Comparison of ENCODE assay signal across 1 cellular context in the genomic region with DNA sequence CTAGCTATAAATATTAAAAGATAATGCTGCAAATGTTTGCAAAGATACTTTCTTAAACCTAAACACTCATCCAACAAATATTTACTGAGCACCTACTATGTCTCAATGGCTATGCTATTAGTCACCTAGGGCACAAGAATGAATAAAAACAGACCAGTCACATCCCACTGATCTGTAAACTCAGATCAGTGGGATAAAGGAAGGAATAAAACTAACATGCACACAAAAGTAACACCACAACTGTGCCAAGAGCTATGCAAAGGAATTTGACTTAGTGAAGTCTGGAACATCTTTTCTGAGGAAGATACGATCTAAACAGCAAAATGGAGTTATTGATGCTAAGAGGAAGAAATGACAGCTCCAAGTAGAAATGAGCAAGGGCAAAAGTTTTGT.
TF ChIP-seq lines count a peak whose summit lies in the region.

No MANE protein-coding gene starts in this region.

TF ChIP-seq in HepG2, 621 proteins besides CTCF, POLR2A, EP300 and RAD21:
- TF ChIP-seq MEIS2 (CRISPR knock-in tag; IDR thresholded peaks at IDR 0.05): no peak
- no peak for TF ChIP-seq AHR (CRISPR knock-in tag; IDR thresholded peaks at IDR 0.05)
- TF ChIP-seq, protein P1, sequence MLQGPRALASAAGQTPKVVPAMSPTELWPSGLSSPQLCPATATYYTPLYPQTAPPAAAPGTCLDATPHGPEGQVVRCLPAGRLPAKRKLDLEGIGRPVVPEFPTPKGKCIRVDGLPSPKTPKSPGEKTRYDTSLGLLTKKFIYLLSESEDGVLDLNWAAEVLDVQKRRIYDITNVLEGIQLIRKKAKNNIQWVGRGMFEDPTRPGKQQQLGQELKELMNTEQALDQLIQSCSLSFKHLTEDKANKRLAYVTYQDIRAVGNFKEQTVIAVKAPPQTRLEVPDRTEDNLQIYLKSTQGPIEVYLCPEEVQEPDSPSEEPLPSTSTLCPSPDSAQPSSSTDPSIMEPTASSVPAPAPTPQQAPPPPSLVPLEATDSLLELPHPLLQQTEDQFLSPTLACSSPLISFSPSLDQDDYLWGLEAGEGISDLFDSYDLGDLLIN (CRISPR knock-in tag; IDR thresholded peaks at IDR 0.05; ENCODE audit: borderline replicate concordance): no peak
- TF ChIP-seq RFX1 (IDR thresholded peaks at IDR 0.05): no peak
- TF ChIP-seq ZNF550 (CRISPR knock-in tag; IDR thresholded peaks at IDR 0.05; ENCODE audit: borderline replicate concordance): no peak
- no peak for TF ChIP-seq SALL1 (CRISPR knock-in tag; IDR thresholded peaks at IDR 0.05)
- no peak for TF ChIP-seq GABPA (IDR thresholded peaks at IDR 0.05; ENCODE audit: low read depth, low read length)
- TF ChIP-seq GABPA (CRISPR knock-in tag; IDR thresholded peaks at IDR 0.05; ENCODE audit: low read depth): no peak
- no peak for TF ChIP-seq CENPT (CRISPR knock-in tag; IDR thresholded peaks at IDR 0.05; ENCODE audit: low read depth)
- TF ChIP-seq, protein P2, sequence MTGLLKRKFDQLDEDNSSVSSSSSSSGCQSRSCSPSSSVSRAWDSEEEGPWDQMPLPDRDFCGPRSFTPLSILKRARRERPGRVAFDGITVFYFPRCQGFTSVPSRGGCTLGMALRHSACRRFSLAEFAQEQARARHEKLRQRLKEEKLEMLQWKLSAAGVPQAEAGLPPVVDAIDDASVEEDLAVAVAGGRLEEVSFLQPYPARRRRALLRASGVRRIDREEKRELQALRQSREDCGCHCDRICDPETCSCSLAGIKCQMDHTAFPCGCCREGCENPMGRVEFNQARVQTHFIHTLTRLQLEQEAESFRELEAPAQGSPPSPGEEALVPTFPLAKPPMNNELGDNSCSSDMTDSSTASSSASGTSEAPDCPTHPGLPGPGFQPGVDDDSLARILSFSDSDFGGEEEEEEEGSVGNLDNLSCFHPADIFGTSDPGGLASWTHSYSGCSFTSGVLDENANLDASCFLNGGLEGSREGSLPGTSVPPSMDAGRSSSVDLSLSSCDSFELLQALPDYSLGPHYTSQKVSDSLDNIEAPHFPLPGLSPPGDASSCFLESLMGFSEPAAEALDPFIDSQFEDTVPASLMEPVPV (CRISPR knock-in tag; IDR thresholded peaks at IDR 0.05): no peak
- TF ChIP-seq SALL2 (CRISPR knock-in tag; IDR thresholded peaks at IDR 0.05): no peak
- no peak for TF ChIP-seq RBAK (CRISPR knock-in tag; IDR thresholded peaks at IDR 0.05)
- TF ChIP-seq, protein P3, sequence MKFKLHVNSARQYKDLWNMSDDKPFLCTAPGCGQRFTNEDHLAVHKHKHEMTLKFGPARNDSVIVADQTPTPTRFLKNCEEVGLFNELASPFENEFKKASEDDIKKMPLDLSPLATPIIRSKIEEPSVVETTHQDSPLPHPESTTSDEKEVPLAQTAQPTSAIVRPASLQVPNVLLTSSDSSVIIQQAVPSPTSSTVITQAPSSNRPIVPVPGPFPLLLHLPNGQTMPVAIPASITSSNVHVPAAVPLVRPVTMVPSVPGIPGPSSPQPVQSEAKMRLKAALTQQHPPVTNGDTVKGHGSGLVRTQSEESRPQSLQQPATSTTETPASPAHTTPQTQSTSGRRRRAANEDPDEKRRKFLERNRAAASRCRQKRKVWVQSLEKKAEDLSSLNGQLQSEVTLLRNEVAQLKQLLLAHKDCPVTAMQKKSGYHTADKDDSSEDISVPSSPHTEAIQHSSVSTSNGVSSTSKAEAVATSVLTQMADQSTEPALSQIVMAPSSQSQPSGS (CRISPR knock-in tag; IDR thresholded peaks at IDR 0.05): no peak
- TF ChIP-seq NCOA5 (CRISPR knock-in tag; IDR thresholded peaks at IDR 0.05): no peak
- TF ChIP-seq, protein P4, sequence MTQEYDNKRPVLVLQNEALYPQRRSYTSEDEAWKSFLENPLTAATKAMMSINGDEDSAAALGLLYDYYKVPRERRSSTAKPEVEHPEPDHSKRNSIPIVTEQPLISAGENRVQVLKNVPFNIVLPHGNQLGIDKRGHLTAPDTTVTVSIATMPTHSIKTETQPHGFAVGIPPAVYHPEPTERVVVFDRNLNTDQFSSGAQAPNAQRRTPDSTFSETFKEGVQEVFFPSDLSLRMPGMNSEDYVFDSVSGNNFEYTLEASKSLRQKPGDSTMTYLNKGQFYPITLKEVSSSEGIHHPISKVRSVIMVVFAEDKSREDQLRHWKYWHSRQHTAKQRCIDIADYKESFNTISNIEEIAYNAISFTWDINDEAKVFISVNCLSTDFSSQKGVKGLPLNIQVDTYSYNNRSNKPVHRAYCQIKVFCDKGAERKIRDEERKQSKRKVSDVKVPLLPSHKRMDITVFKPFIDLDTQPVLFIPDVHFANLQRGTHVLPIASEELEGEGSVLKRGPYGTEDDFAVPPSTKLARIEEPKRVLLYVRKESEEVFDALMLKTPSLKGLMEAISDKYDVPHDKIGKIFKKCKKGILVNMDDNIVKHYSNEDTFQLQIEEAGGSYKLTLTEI (CRISPR knock-in tag; conservative IDR thresholded peaks at IDR 0.05): no peak
- no peak for TF ChIP-seq KLF16 (CRISPR knock-in tag; IDR thresholded peaks at IDR 0.05)
- TF ChIP-seq TAF15 (IDR thresholded peaks at IDR 0.05; ENCODE audit: low read depth, low read length, poor library complexity, severe bottlenecking): no peak
- TF ChIP-seq ZNF292 (CRISPR knock-in tag; IDR thresholded peaks at IDR 0.05; ENCODE audit: borderline replicate concordance, low read depth): no peak
